15 cellular contexts compared by ENCODE assay signal in the genomic region with DNA sequence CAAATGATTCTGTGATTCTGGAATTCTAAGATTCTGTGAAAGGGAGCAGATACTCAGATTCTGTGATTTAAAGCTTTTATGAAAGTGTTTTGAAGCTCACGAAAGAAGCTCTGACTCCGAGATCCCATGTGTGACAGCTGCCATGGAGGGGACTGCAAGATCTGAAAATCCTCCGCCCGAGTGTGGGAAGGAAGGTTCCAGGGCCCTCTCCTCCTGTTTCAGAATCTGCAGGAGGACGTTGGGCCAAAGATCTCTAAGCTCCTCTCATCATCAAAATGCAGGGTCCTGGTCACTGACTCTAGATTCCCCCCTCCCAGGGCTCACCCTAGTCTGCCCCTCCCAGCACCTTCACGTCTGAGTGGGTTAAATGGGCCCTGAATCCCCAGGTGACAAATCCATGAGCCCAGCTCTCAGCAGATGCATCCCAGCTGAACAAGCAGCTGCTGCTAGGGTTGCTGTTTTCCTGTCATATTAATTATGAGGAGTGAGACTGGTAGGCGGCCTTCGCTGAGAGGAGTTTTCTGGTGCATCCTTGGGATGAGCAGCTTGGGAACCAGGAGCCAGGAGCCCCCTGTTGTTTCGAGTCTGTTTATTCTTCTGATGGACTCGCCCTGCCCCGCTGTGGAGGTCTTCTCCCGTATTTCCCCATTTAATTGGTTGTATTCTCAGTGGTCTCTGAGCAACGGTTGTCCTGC.
DNase-seq lines count a peak whose midpoint lies in the region; ATAC-seq lines count a peak whose summit lies in the region.
"Had no signal": no experiment of that assay in that cellular context is flagged by ENCODE, and none has a peak within 500 bp of the region (broad histone marks: within the 10 kb centered on the region; RNA-seq: fewer than 3 reads in every experiment).

No MANE protein-coding gene starts in this region.

- no peak for ATAC-seq in GM21576 (IDR thresholded peaks at IDR 0.05; ENCODE audit: unreplicated experiment)
- no peak for ATAC-seq in HG03565 (IDR thresholded peaks at IDR 0.05; ENCODE audit: unreplicated experiment)
- ATAC-seq: body of pancreas, GM23338 had no signal

- DNase-seq in NCI-H1436 (lab: John Stamatoyannopoulos, UW) (peak; percentile 11), NCI-H1436 treated with DMSO at 0.1 percent for 48 hours (lab: John Stamatoyannopoulos, UW) (no peak), NCI-H2171 (lab: John Stamatoyannopoulos, UW) (peak; percentile 74), SK-N-DZ (ENCODE audit: low spot score) (peak; percentile 15), retina (peak; percentile 80), EL (no peak)
- DNase-seq: activated CD4-positive, alpha-beta T cell treated with anti-CD3 and anti-CD28 coated beads, Interleukin-2, amount 10 ng/mL, durations not matched to agents 7 days and 5 days; activated gamma-delta T cell treated with Interleukin-2 at 50 U/mL for 16 hours; AML-193; body of pancreas; NCI-H146; stimulated activated CD4-positive, alpha-beta T cell treated with anti-CD3 and anti-CD28 coated beads, Interleukin-4, amount 100 ng/mL, for 24 hours had no signal

Comparison
In these comparisons a context has a peak if more than half of its experiments do, and no peak if none do; other contexts are left out.
1. DNase-seq: peak in NCI-H1436 (single experiment), NCI-H2171 (single experiment), SK-N-DZ (single experiment) and retina (single experiment); none in NCI-H1436 treated with DMSO at 0.1 percent for 48 hours (single experiment) and EL (single experiment).